Comparison of ENCODE assay signal across 22 cellular contexts in the genomic region with DNA sequence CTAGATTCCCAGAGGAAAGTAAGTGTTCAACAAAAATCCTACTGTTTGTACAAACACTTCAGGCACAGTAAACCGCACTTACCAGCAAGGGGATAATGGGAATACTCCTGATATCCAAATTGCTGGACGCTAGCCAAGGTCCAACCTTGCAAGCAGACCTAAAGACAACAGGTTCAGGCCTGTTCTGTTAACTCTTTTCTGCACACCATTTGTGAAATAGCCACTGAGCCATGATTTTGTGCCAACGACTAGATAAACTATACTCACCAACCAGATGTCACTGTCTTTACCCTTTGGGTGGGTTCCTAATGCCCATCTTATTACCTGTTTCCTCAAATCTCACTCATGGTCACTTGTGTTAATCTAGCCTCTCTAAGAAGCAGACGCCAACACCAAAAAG. TPM values are rescaled to one million over a fixed set of nuclear protein-coding genes. Genes with fewer than 3 reads are reported as not detected.
DNase-seq lines count a peak whose midpoint lies in the region; ATAC-seq, FAIRE-seq and TF ChIP-seq lines count a peak whose summit lies in the region.
"Had no signal": no experiment of that assay in that cellular context is flagged by ENCODE, and none has a peak within 500 bp of the region (broad histone marks: within the 10 kb centered on the region; RNA-seq: fewer than 3 reads in every experiment).

No MANE protein-coding gene starts in this region.

- BruUV-seq in K562 (replicated peaks; lab: Mats Ljungman, UMichigan), result no TSS peak

- H3K27ac ChIP-seq in CD4-positive, CD25-positive, alpha-beta regulatory T cell (ENCODE audit: insufficient read depth, low read length, poor library complexity, severe bottlenecking), result no peak overlapping the region
- no peak overlapping the region for H3K27ac ChIP-seq in K562 (ENCODE audit: extremely low read depth, low read depth, low read length)

- no peaks in the 10 kb centered on the region for H3K36me3 Mint-ChIP-seq in CD4-positive, CD25-positive, alpha-beta regulatory T cell
- H3K36me3 Mint-ChIP-seq in effector memory CD8-positive, alpha-beta T cell (ENCODE audit: insufficient read depth), result peaks cover 23% of the 10 kb centered on the region
- H3K36me3 Mint-ChIP-seq: IgD-negative memory B cell had no signal

- POLR2A ChIA-PET in K562 (lab: Yijun Ruan, JAX), result interaction anchor here (2.0 kb wide), 1 partner anchor 10 kb away, joined by 8 read pairs; no protein-coding TSS in a partner anchor

- H3K79me2 ChIP-seq in K562 (ENCODE audit: control insufficient read depth, insufficient read depth, low read length), result no peaks in the 10 kb centered on the region

- H4K20me1 ChIP-seq in K562 (replicated peaks; ENCODE audit: control insufficient read depth, insufficient read depth, low read length), result no peaks in the 10 kb centered on the region

- no peaks in the 10 kb centered on the region for H3K9me3 Mint-ChIP-seq in CD4-positive, CD25-positive, alpha-beta regulatory T cell
- H3K9me3 Mint-ChIP-seq in effector memory CD8-positive, alpha-beta T cell, result no peaks in the 10 kb centered on the region
- H3K9me3 Mint-ChIP-seq: CD4-positive, alpha-beta memory T cell; IgD-negative memory B cell; T-cell had no signal

- H3K9ac ChIP-seq in K562 (ENCODE audit: insufficient read depth in 1 of 2, low read depth in 2 of 2, low read length in 2 of 2), result no peak overlapping the region
- H3K9ac ChIP-seq: SK-N-SH had no signal

- no peaks in the 10 kb centered on the region for H3K27me3 ChIP-seq in CD4-positive, CD25-positive, alpha-beta regulatory T cell (ENCODE audit: control insufficient read depth, insufficient read depth, low read length)
- no peaks in the 10 kb centered on the region for H3K27me3 ChIP-seq in K562 (ENCODE audit: control insufficient read depth in 2 of 2, insufficient read depth in 2 of 2, low read length in 2 of 2)
- H3K27me3 ChIP-seq: BE2C had no signal

- H3K9me1 ChIP-seq in K562 (ENCODE audit: control insufficient read depth, insufficient read depth, low read length), result no peaks in the 10 kb centered on the region

- peaks cover 22% of the 10 kb centered on the region for H3K36me3 ChIP-seq in CD4-positive, CD25-positive, alpha-beta regulatory T cell (ENCODE audit: control insufficient read depth, insufficient read depth, low read length)
- peaks cover 28% of the 10 kb centered on the region; the same call in 2 of the 3 replicates for H3K36me3 ChIP-seq in K562 (ENCODE audit: control insufficient read depth, insufficient read depth, low read length)

- ATAC-seq in CD4-positive, CD25-positive, alpha-beta regulatory T cell (ENCODE audit: low read depth in 2 of 2), result no peak
- no peak for ATAC-seq in K562
- ATAC-seq in effector memory CD8-positive, alpha-beta T cell (replicated peaks), result no peak

- no peaks in the 10 kb centered on the region for H3K4me1 ChIP-seq in CD4-positive, CD25-positive, alpha-beta regulatory T cell (ENCODE audit: control insufficient read depth, insufficient read depth, low read length, poor library complexity, severe bottlenecking)
- H3K4me1 ChIP-seq in K562 (replicated peaks in 1 of 2; ENCODE audit: control insufficient read depth in 2 of 2, insufficient read depth in 2 of 2, low read length in 2 of 2), result peaks cover 0 to 6% of the 10 kb centered on the region in 2 experiments; a peak in 2 of 5 replicates
- H3K4me1 ChIP-seq: BE2C had no signal

- TF ChIP-seq EP300 in K562 (IDR thresholded peaks at IDR 0.05; ENCODE audit: low read length), result no peak

- H3K4me1 Mint-ChIP-seq in CD4-positive, CD25-positive, alpha-beta regulatory T cell, result peaks cover 0 to 15% (median 4%) of the 10 kb centered on the region in 4 donors
- H3K4me1 Mint-ChIP-seq in effector memory CD8-positive, alpha-beta T cell (ENCODE audit: low read depth in 2 of 2), result no peaks in the 10 kb centered on the region

- peaks cover 12% of the 10 kb centered on the region for H3K27me3 Mint-ChIP-seq in CD4-positive, CD25-positive, alpha-beta regulatory T cell
- H3K27me3 Mint-ChIP-seq in effector memory CD8-positive, alpha-beta T cell, result no peaks in the 10 kb centered on the region
- H3K27me3 Mint-ChIP-seq: CD4-positive, alpha-beta memory T cell; IgD-negative memory B cell; T-cell had no signal

- CTCF ChIA-PET in K562 (lab: Yijun Ruan, JAX; ENCODE audit: low intra/inter-chr PET ratio), result no interaction called here

- in situ Hi-C loops in K562 (cut with MboI), result loop anchor here (10.0 kb wide), 1 partner anchor 104 kb away; no protein-coding TSS in a partner anchor

- intact Hi-C loops in K562 (cut with micrococcal nuclease), result loop anchor here (5.0 kb wide), 1 partner anchor 212 kb away; no protein-coding TSS in a partner anchor

- no peak overlapping the region for H3K4me3 ChIP-seq in CD4-positive, CD25-positive, alpha-beta regulatory T cell (ENCODE audit: low read depth, low read length)
- H3K4me3 ChIP-seq in K562, result no peak overlapping the region

- FAIRE-seq in HTR-8/SVneo (lab: Jason Lieb, UNC) (peak; percentile 9), K562 (lab: Jason Lieb, UNC) (no peak), GM19239 (lab: Jason Lieb, UNC) (no peak)
- FAIRE-seq: A204.1, H54 had no signal

- DNase-seq in NCI-H2171 treated with DMSO at 0.1 percent for 48 hours (lab: John Stamatoyannopoulos, UW), result peak; percentile 51
- no peak for DNase-seq in NCI-H2171 (lab: John Stamatoyannopoulos, UW)
- DNase-seq in CD4-positive, CD25-positive, alpha-beta regulatory T cell, result no peak
- no peak for DNase-seq in HTR-8/SVneo (ENCODE audit: insufficient read length, low spot score)
- peak in 1 of 4 experiments; percentile 2 for DNase-seq in K562 (ENCODE audit: extremely low read depth in 1 of 4, low spot score in 3 of 4)
- no peak for DNase-seq in 8988T
- DNase-seq in effector memory CD8-positive, alpha-beta T cell, result no peak
- DNase-seq in GM19239 (ENCODE audit: insufficient read length, low spot score), result no peak
- DNase-seq: BE2C, DMS79, Kasumi-1, MM.1S, NCI-H1092, NCI-H446, NCI-H774, SHP77 treated with DMSO at 0.1 percent for 48 hours, SK-N-SH, T-cell had no signal

- TF ChIP-seq CTCF in K562 (IDR thresholded peaks at IDR 0.05 in 2 of 3, conservative IDR thresholded peaks at IDR 0.05 in 1 of 3; ENCODE audit: insufficient read depth in 2 of 3, low read depth in 1 of 3, low read length in 3 of 3), result no peak

- no peak for TF ChIP-seq RAD21 in K562 (CRISPR knock-in tag; conservative IDR thresholded peaks at IDR 0.05 in 1 of 2, IDR thresholded peaks at IDR 0.05 in 1 of 2)

- no peak overlapping the region for H3K4me3 Mint-ChIP-seq in CD4-positive, CD25-positive, alpha-beta regulatory T cell
- no peak overlapping the region for H3K4me3 Mint-ChIP-seq in effector memory CD8-positive, alpha-beta T cell
- H3K4me3 Mint-ChIP-seq: CD4-positive, alpha-beta memory T cell; IgD-negative memory B cell; T-cell had no signal

- H3K4me2 ChIP-seq in K562 (ENCODE audit: insufficient read depth, low read length), result no peak overlapping the region
- H3K4me2 ChIP-seq: SK-N-SH had no signal

- no peaks in the 10 kb centered on the region for H3K9me3 ChIP-seq in CD4-positive, CD25-positive, alpha-beta regulatory T cell (ENCODE audit: control insufficient read depth in 2 of 2, low read length in 2 of 2)
- no peaks in the 10 kb centered on the region for H3K9me3 ChIP-seq in K562 (replicated peaks; ENCODE audit: control insufficient read depth, insufficient read depth, low read depth, low read length)
- H3K9me3 ChIP-seq: BE2C, SK-N-SH had no signal

- H3K27ac Mint-ChIP-seq in CD4-positive, CD25-positive, alpha-beta regulatory T cell, result peak overlapping the region in 2 of 3 donors; percentile 13 to 57
- peak overlapping the region in 1 of 2 donors; percentile 78 for H3K27ac Mint-ChIP-seq in effector memory CD8-positive, alpha-beta T cell
- H3K27ac Mint-ChIP-seq: IgD-negative memory B cell had no signal

- no peak overlapping the region for H2AFZ ChIP-seq in K562 (ENCODE audit: low read depth, low read length)

- WGBS in K562 (ENCODE audit: insufficient coverage, low coverage, missing lambda C conversion rate), result 76% methylated on average over 4 of the region's 4 CpGs

- TF ChIP-seq POLR2A in K562 (conservative IDR thresholded peaks at IDR 0.05), result no peak

TF ChIP-seq in K562, 482 proteins besides CTCF, POLR2A, EP300 and RAD21:
- TF ChIP-seq TCF7 (IDR thresholded peaks at IDR 0.05; ENCODE audit: borderline replicate concordance) (no peak), SUPT5H (IDR thresholded peaks at IDR 0.05) (peak; percentile 41; the same call in 1 of the 2 replicates), NFIC (IDR thresholded peaks at IDR 0.05) (peak; percentile 15; the same call in 1 of the 2 replicates)

RNA-seq across cellular contexts. Expression of a gene that starts 43.5 kb away (rescaled TPM):
- 20.2 TPM for total RNA-seq in CD4-positive, CD25-positive, alpha-beta regulatory T cell
- 10 to 100 TPM; 13.0 to 15.4 (median 13.9) TPM for polyA plus RNA-seq in CD4-positive, CD25-positive, alpha-beta regulatory T cell
- total RNA-seq in K562 (2011; cell fraction: chromatin; rRNA removed; ENCODE audit: low replicate concordance), result 7.2 and 21.1 TPM in 2 replicates
- 5.7 and 7.8 TPM in 2 replicates for total RNA-seq in K562 (2011; cell fraction: nucleolus; rRNA removed)
- total RNA-seq in K562 (2011; cell fraction: nucleoplasm; rRNA removed), result 10.5 and 16.4 TPM in 2 replicates
- total RNA-seq in K562 (2014; rRNA removed) (21.1 and 22.1 TPM in 2 replicates), K562 (2014; rRNA removed; fragmentation: Illumina TruSeq; extraction: Trizol) (32.2 and 35.0 TPM in 2 replicates), K562 (2015; rRNA removed; fragmentation: Illumina TruSeq; extraction: Trizol) (27.0 and 28.7 TPM in 2 replicates), K562 (2021) (24.0 and 25.6 TPM in 2 replicates)
- polyA plus RNA-seq in K562 (2011; rRNA removed) (17.0 and 28.8 TPM in 2 replicates), K562 (2014; fragmentation: Illumina TruSeq; extraction: Trizol) (21.8 and 27.0 TPM in 2 replicates), K562 (2014; fragmentation: Nextera tagmentation; extraction: Ambion mirVana) (10 to 100 TPM in 1 of 2 experiments, 1 to 10 TPM in 1; 10.0 to 12.2 TPM), K562 (2014; rRNA removed) (24.2 and 27.3 TPM in 2 replicates)
- polyA plus RNA-seq in K562 (2011; cell fraction: cytosol; rRNA removed), result 5.2 and 7.1 TPM in 2 replicates
- polyA plus RNA-seq in K562 (2011; cell fraction: nucleus; rRNA removed), result 16.7 and 19.5 TPM in 2 replicates
- 15.0 and 20.3 TPM in 2 replicates for polyA plus RNA-seq in K562 (2012)
- 23.5 and 27.5 TPM in 2 replicates for polyA minus RNA-seq in K562 (2011; rRNA and poly(A)+ RNA removed)
- polyA minus RNA-seq in K562 (2011; cell fraction: cytosol; rRNA and poly(A)+ RNA removed), result 11.5 and 13.2 TPM in 2 replicates
- 18.0 and 23.9 TPM in 2 replicates for polyA minus RNA-seq in K562 (2011; cell fraction: nucleus; rRNA and poly(A)+ RNA removed)
